In the genomic region with DNA sequence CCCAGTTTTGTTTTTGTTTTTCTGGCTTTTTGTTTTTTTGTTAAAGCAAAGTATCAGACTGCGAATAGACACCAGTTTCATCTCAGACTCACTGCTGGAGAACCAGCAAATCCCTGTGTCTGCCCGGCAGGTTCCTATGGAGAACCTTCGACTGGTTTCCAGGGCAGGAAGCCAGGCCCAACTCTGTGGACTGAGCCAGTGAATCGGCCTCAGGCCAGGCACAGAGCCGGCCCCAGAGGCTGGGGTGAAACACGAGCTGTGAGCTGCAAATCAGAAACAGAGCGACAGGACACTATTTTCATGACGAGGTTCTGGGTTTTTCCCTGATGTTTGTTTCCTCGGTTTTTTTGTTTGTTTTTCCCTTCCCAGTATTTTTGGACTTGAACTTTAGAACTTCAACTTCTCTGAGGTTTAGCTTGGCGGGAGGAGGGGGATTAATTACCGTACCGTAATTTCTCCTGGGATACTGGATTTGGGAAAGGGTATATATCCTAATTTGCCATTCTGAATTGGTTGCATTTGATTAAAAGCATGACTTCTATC, we compare ENCODE assay signal across 9 cellular contexts. TPM values are rescaled to one million over a fixed set of nuclear protein-coding genes. Genes with fewer than 3 reads are reported as not detected.
DNase-seq lines count a peak whose midpoint lies in the region; ATAC-seq and TF ChIP-seq lines count a peak whose summit lies in the region.
"Had no signal": no experiment of that assay in that cellular context is flagged by ENCODE, and none has a peak within 500 bp of the region (broad histone marks: within the 10 kb centered on the region; RNA-seq: fewer than 3 reads in every experiment).

No MANE protein-coding gene starts in this region.

- H4K20me1 ChIP-seq in GM23338 (replicated peaks; ENCODE audit: insufficient read depth), result no peaks in the 10 kb centered on the region

- peaks cover 28% of the 10 kb centered on the region for H3K4me1 Mint-ChIP-seq in GM23338

- H3K36me3 ChIP-seq in GM23338 (ENCODE audit: insufficient read depth), result no peaks in the 10 kb centered on the region

- peak overlapping the region; percentile 38; the same call in 1 of the 2 replicates for H3K4me2 ChIP-seq in GM23338

- ATAC-seq in GM23338, result peak; percentile 46
- ATAC-seq in sciatic nerve, result peak; percentile 78
- ATAC-seq in GM21390 (IDR thresholded peaks at IDR 0.05; ENCODE audit: unreplicated experiment), result no peak

- H3K4me3 ChIP-seq in GM23338, result no peak overlapping the region

- intact Hi-C loops in sciatic nerve (cut with DNase I), result no loop called here

- H3K36me3 Mint-ChIP-seq in GM23338 (ENCODE audit: low read depth), result 0 out of 3 replicates have a peak, but pooled peaks cover 5% of the 10 kb centered on the region

- H3F3A ChIP-seq in GM23338 (replicated peaks; ENCODE audit: low read depth), result peaks cover 36% of the 10 kb centered on the region

- H2AFZ ChIP-seq in GM23338, result peak overlapping the region; percentile 83; the same call in 1 of the 2 replicates

- H3K4me1 ChIP-seq in GM23338 (ENCODE audit: insufficient read depth), result peaks cover 26% of the 10 kb centered on the region

- CTCF ChIA-PET in HEK293T (lab: Yijun Ruan, JAX), result no interaction called here

- peaks cover 20% of the 10 kb centered on the region for H3K27me3 Mint-ChIP-seq in GM23338 (ENCODE audit: insufficient read depth, low read depth, poor library complexity)

- H3K27me3 ChIP-seq in GM23338 (ENCODE audit: insufficient read depth), result no peaks in the 10 kb centered on the region

- no peak for TF ChIP-seq CTCF in GM23338 (conservative IDR thresholded peaks at IDR 0.05; ENCODE audit: low read depth in 2 of 2)

- H3K79me2 ChIP-seq in GM23338 (replicated peaks; ENCODE audit: insufficient read depth), result no peaks in the 10 kb centered on the region

- H3K27ac Mint-ChIP-seq in GM23338, result no peak overlapping the region

- H3K9me3 Mint-ChIP-seq in GM23338, result peaks cover 4% of the 10 kb centered on the region; the same call in 2 of the 3 replicates

- POLR2A ChIA-PET in HEK293T (lab: Yijun Ruan, JAX), result no interaction called here

- H3K4me3 Mint-ChIP-seq in GM23338, result no peak overlapping the region; the same call in 2 of the 3 replicates

- peak overlapping the region; percentile 59; the same call in 1 of the 2 replicates for H3K27ac ChIP-seq in GM23338 (ENCODE audit: low read depth)

- H3K9me2 ChIP-seq in GM23338 (ENCODE audit: insufficient read depth), result no peaks in the 10 kb centered on the region

- DNase-seq in GM23338 (ENCODE audit: low spot score) (peak; percentile 58), amniotic epithelial cell (ENCODE audit: low read depth) (peak; percentile 64), hepatic stellate cell (ENCODE audit: low spot score) (peak; percentile 60), sciatic nerve (ENCODE audit: low spot score) (peak; percentile 93), HEK293T (ENCODE audit: extremely low spot score) (no peak), GM19238 (ENCODE audit: insufficient read length, low spot score) (no peak)
- no peak for DNase-seq in stimulated activated CD4-positive, alpha-beta T cell treated with anti-CD3 and anti-CD28 coated beads, Interleukin-4, amount 100 ng/mL, for 1 hour

TF ChIP-seq in GM23338, 12 proteins besides CTCF, POLR2A, EP300 and RAD21 (continues in another document):
- no peak for TF ChIP-seq ZNF331 (CRISPR knock-in tag; IDR thresholded peaks at IDR 0.05; ENCODE audit: low read depth)

TF ChIP-seq in HEK293T, 16 proteins besides CTCF, POLR2A, EP300 and RAD21:
- TF ChIP-seq L3MBTL2 (conservative IDR thresholded peaks at IDR 0.05), result no peak
- no peak for TF ChIP-seq TARDBP (IDR thresholded peaks at IDR 0.05)
- TF ChIP-seq FOXM1 (IDR thresholded peaks at IDR 0.05; ENCODE audit: borderline replicate concordance), result no peak
- TF ChIP-seq BHLHE40 (IDR thresholded peaks at IDR 0.05; ENCODE audit: borderline replicate concordance), result no peak
- TF ChIP-seq SP1 (IDR thresholded peaks at IDR 0.05), result no peak
- TF ChIP-seq ELF4 (IDR thresholded peaks at IDR 0.05), result no peak
- TF ChIP-seq, protein P1, sequence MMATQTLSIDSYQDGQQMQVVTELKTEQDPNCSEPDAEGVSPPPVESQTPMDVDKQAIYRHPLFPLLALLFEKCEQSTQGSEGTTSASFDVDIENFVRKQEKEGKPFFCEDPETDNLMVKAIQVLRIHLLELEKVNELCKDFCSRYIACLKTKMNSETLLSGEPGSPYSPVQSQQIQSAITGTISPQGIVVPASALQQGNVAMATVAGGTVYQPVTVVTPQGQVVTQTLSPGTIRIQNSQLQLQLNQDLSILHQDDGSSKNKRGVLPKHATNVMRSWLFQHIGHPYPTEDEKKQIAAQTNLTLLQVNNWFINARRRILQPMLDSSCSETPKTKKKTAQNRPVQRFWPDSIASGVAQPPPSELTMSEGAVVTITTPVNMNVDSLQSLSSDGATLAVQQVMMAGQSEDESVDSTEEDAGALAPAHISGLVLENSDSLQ (IDR thresholded peaks at IDR 0.05), result no peak
- TF ChIP-seq CTBP1 (IDR thresholded peaks at IDR 0.05; ENCODE audit: borderline replicate concordance), result no peak
- TF ChIP-seq NFRKB (IDR thresholded peaks at IDR 0.05), result no peak
- no peak for TF ChIP-seq ZNF384 (IDR thresholded peaks at IDR 0.05)
- TF ChIP-seq HDGF (IDR thresholded peaks at IDR 0.05; ENCODE audit: borderline replicate concordance), result no peak
- no peak for TF ChIP-seq LEF1 (IDR thresholded peaks at IDR 0.05; ENCODE audit: borderline replicate concordance)
- TF ChIP-seq FOXK2 (IDR thresholded peaks at IDR 0.05), result no peak
- no peak for TF ChIP-seq SUZ12 (IDR thresholded peaks at IDR 0.05)

RNA-seq across cellular contexts. Expression of gene B4GALNT4, which starts 15.9 kb away (rescaled TPM):
- 55.2 and 92.6 TPM in 2 replicates for total RNA-seq in GM23338 (2014; rRNA removed; shearing (Covaris generic))
- 49.9 and 53.5 TPM in 2 replicates for polyA plus RNA-seq in GM23338 (2016; fragmentation: Nextera tagmentation; extraction: Ambion mirVana)
- total RNA-seq in sciatic nerve, result 32.2 TPM

RNA-seq across cellular contexts. Expression of gene IFITM3, which starts 32.7 kb away (rescaled TPM):
- 72.4 and 82.3 TPM in 2 replicates for total RNA-seq in GM23338 (2014; rRNA removed; shearing (Covaris generic))
- 829 and 840 TPM in 2 replicates for polyA plus RNA-seq in GM23338 (2016; fragmentation: Nextera tagmentation; extraction: Ambion mirVana)
- 1,044 TPM for total RNA-seq in sciatic nerve
- polyA plus RNA-seq: neural cell had no signal

RNA-seq across cellular contexts. Expression of gene IFITM1, which starts 39.5 kb away (rescaled TPM):
- 396 and 409 TPM in 2 replicates for total RNA-seq in GM23338 (2014; rRNA removed; shearing (Covaris generic))
- polyA plus RNA-seq in GM23338 (2016; fragmentation: Nextera tagmentation; extraction: Ambion mirVana), result 1,180 and 1,194 TPM in 2 replicates
- 344 TPM for total RNA-seq in sciatic nerve

RNA-seq across cellular contexts. Expression of gene PKP3, which starts 40.6 kb away (rescaled TPM):
- 18.7 and 23.0 TPM in 2 replicates for total RNA-seq in GM23338 (2014; rRNA removed; shearing (Covaris generic))
- 6.1 and 7.2 TPM in 2 replicates for polyA plus RNA-seq in GM23338 (2016; fragmentation: Nextera tagmentation; extraction: Ambion mirVana)
- 0.49 TPM for total RNA-seq in sciatic nerve
- polyA plus RNA-seq: neural cell had no signal

RNA-seq across cellular contexts. Expression of gene IFITM2, which starts 45.8 kb away (rescaled TPM):
- 57.3 and 91.2 TPM in 2 replicates for total RNA-seq in GM23338 (2014; rRNA removed; shearing (Covaris generic))
- 857 and 906 TPM in 2 replicates for polyA plus RNA-seq in GM23338 (2016; fragmentation: Nextera tagmentation; extraction: Ambion mirVana)
- total RNA-seq in sciatic nerve, result 853 TPM
- polyA plus RNA-seq: neural cell had no signal

Comparison
In these comparisons a context has a peak if more than half of its experiments do, and no peak if none do; other contexts are left out.
1. DNase-seq: peak in GM23338 (single experiment), amniotic epithelial cell (single experiment), hepatic stellate cell (single experiment) and sciatic nerve (single experiment); none in stimulated activated CD4-positive, alpha-beta T cell treated with anti-CD3 and anti-CD28 coated beads, Interleukin-4, amount 100 ng/mL, for 1 hour (single experiment), HEK293T (single experiment) and GM19238 (single experiment).
2. RNA of gene IFITM3, which starts 32.7 kb away (total RNA-seq): 1,044 TPM in sciatic nerve (single experiment); 72.4 to 82.3 TPM in GM23338; every median in the first group is over 10 times any median in the second.